Comparison of ENCODE assay signal across 26 cellular contexts in genomic region chr3:12561397-12561796, GRCh38. TPM values are rescaled to one million over a fixed set of nuclear protein-coding genes. Genes with fewer than 3 reads are reported as not detected.
A peak's percentile ranks its signal among the peaks of the same experiment; 100 is the strongest.
DNase-seq lines count a peak whose midpoint lies in the region; ATAC-seq, FAIRE-seq and TF ChIP-seq lines count a peak whose summit lies in the region.
"Had no signal": no experiment of that assay in that cellular context is flagged by ENCODE, and none has a peak within 500 bp of the region (broad histone marks: within the 10 kb centered on the region; RNA-seq: fewer than 3 reads in every experiment).

No MANE protein-coding gene starts in this region.

- peaks cover 8% of the 10 kb centered on the region for H3K79me1 ChIP-seq in trophoblast cell (ENCODE audit: low read length)

- H2BK120ac ChIP-seq in trophoblast cell (ENCODE audit: insufficient read depth, low read length, poor library complexity): no peak overlapping the region

- H4K8ac ChIP-seq in trophoblast cell (ENCODE audit: low read depth, low read length): no peak overlapping the region

- H4K91ac ChIP-seq in trophoblast cell (ENCODE audit: low read depth, low read length): no peak overlapping the region

- H3K4ac ChIP-seq in trophoblast cell (ENCODE audit: low read depth, low read length): peak overlapping the region; percentile 97

- H2BK12ac ChIP-seq in trophoblast cell (ENCODE audit: low read length): no peak overlapping the region

- no peaks in the 10 kb centered on the region for H3K36me3 ChIP-seq in heart left ventricle
- H3K36me3 ChIP-seq in Karpas-422 (ENCODE audit: insufficient read depth, low read length): peaks cover 6% of the 10 kb centered on the region
- no peaks in the 10 kb centered on the region for H3K36me3 ChIP-seq in GM12878 (ENCODE audit: control insufficient read depth in 2 of 2, insufficient read depth in 2 of 2, low read length in 1 of 2)
- no peaks in the 10 kb centered on the region for H3K36me3 ChIP-seq in trophoblast cell (ENCODE audit: control insufficient read depth in 1 of 2, insufficient read depth in 2 of 2, low read length in 2 of 2)
- H3K36me3 ChIP-seq in hepatocyte (replicated peaks; ENCODE audit: insufficient read depth, low read depth): no peaks in the 10 kb centered on the region
- H3K36me3 ChIP-seq: uterus had no signal

- BruUV-seq in GM12878 (replicated peaks; lab: Mats Ljungman, UMichigan): no TSS peak

- SMC1A ChIA-PET in GM12878 (lab: Charles Lee; ENCODE audit: uncharacterized antibody, unreplicated experiment): interaction anchor here (2.3 kb wide), 1 partner anchor 84 kb away, joined by 8 read pairs; no protein-coding TSS in a partner anchor

- ATAC-seq in heart left ventricle (no peak), right cardiac atrium (no peak), GM12878 (no peak)
- ATAC-seq in activated CD4-positive, CD25-positive, alpha-beta regulatory T cell treated with anti-CD3 and anti-CD28 coated beads, Interleukin-2, amount 50 U/mL, for 24 hours: no peak
- ATAC-seq: natural killer cell treated with Interleukin-12 subunit alpha and Interleukin-12 subunit beta and Interleukin-15 and Interleukin-18, amount 100 ng/mL, for 72 hours had no signal

- FAIRE-seq in GM12878 (lab: Jason Lieb, UNC): no peak
- FAIRE-seq in D721Med (lab: Jason Lieb, UNC): no peak
- FAIRE-seq: endothelial cell of umbilical vein, islet of Langerhans had no signal

- H3K18ac ChIP-seq in trophoblast cell (ENCODE audit: low read length): no peak overlapping the region

- H3K27me3 ChIP-seq in heart left ventricle: no peaks in the 10 kb centered on the region
- no peaks in the 10 kb centered on the region for H3K27me3 ChIP-seq in right cardiac atrium (ENCODE audit: control insufficient read depth, insufficient read depth)
- H3K27me3 ChIP-seq in Karpas-422 (ENCODE audit: low read length): no peaks in the 10 kb centered on the region
- no peaks in the 10 kb centered on the region for H3K27me3 ChIP-seq in GM12878 (replicated peaks in 1 of 2; ENCODE audit: control insufficient read depth in 2 of 2, insufficient read depth in 2 of 2, low read length in 1 of 2)
- no peaks in the 10 kb centered on the region for H3K27me3 ChIP-seq in trophoblast cell (ENCODE audit: insufficient read depth, low read length)
- no peaks in the 10 kb centered on the region for H3K27me3 ChIP-seq in hepatocyte
- H3K27me3 ChIP-seq: uterus had no signal

- H3K9ac ChIP-seq in Karpas-422 (ENCODE audit: low read length) (no peak overlapping the region), GM12878 (ENCODE audit: control insufficient read depth, insufficient read depth, low read length) (no peak overlapping the region), trophoblast cell (ENCODE audit: low read length) (no peak overlapping the region)

- TF ChIP-seq RAD21 in GM12878 (IDR thresholded peaks at IDR 0.05; ENCODE audit: insufficient read depth, low read depth, low read length): no peak

- no peak overlapping the region for H2AFZ ChIP-seq in Karpas-422 (ENCODE audit: low read length)
- H2AFZ ChIP-seq in GM12878 (ENCODE audit: control insufficient read depth, low read depth, low read length): no peak overlapping the region
- H2AFZ ChIP-seq in trophoblast cell (ENCODE audit: insufficient read depth, low read length, poor library complexity): no peak overlapping the region
- no peak overlapping the region for H2AFZ ChIP-seq in hepatocyte

- H2AK5ac ChIP-seq in trophoblast cell (ENCODE audit: low read length): no peak overlapping the region

- TF ChIP-seq EP300 in GM12878 (IDR thresholded peaks at IDR 0.05; ENCODE audit: borderline replicate concordance in 1 of 2, control insufficient read depth in 1 of 2, low read depth in 2 of 2, low read length in 2 of 2): no peak

- peaks cover 28% of the 10 kb centered on the region for H4K20me1 ChIP-seq in Karpas-422 (ENCODE audit: insufficient read depth, low read depth, low read length)
- H4K20me1 ChIP-seq in GM12878 (ENCODE audit: control insufficient read depth, insufficient read depth): peaks cover 4% of the 10 kb centered on the region; the same call in 1 of the 2 replicates
- H4K20me1 ChIP-seq in hepatocyte (ENCODE audit: insufficient read depth, poor library complexity, severe bottlenecking): peaks cover 55% of the 10 kb centered on the region

- H4K12ac ChIP-seq in trophoblast cell (ENCODE audit: low read depth, low read length): no peak overlapping the region

- H2BK5ac ChIP-seq in trophoblast cell (ENCODE audit: low read depth, low read length, poor library complexity): no peak overlapping the region

- intact Hi-C loops in heart left ventricle (cut with DNase I): loop anchor here in 2 of 10 donors (5.0 to 10.0 kb wide), 2 partner anchors 101 to 163 kb away; partner anchors contain the start of gene RAF1 (in 1 of the 2)
- intact Hi-C loops in right cardiac atrium (cut with DNase I): no loop called here
- intact Hi-C loops in GM12878 (cut with micrococcal nuclease; ENCODE audit: unreplicated experiment): loop anchor here (5.0 kb wide), 1 partner anchor 369 kb away; no protein-coding TSS in a partner anchor

- H3K14ac ChIP-seq in trophoblast cell (ENCODE audit: low read length): no peak overlapping the region

- H3K79me2 ChIP-seq in Karpas-422 (ENCODE audit: low read length): peaks cover 93% of the 10 kb centered on the region
- H3K79me2 ChIP-seq in GM12878 (ENCODE audit: control insufficient read depth, insufficient read depth, low read length): peaks cover 90% of the 10 kb centered on the region
- H3K79me2 ChIP-seq in trophoblast cell (ENCODE audit: control insufficient read depth, insufficient read depth, low read length, poor library complexity): peaks cover 23% of the 10 kb centered on the region
- peaks cover 88% of the 10 kb centered on the region for H3K79me2 ChIP-seq in hepatocyte

- 86 to 95% (median 92%) methylated on average over 2 of the region's 2 CpGs for WGBS in heart left ventricle, 4 donors
- 93% methylated on average over 2 of the region's 2 CpGs for WGBS in right cardiac atrium
- 0% methylated on average over 2 of the region's 2 CpGs for whole genome bisulfite sequencing in GM12878 (ENCODE audit: insufficient coverage, insufficient replicate concordance, low lambda C conversion rate, missing lambda C conversion rate)
- WGBS in trophoblast cell (ENCODE audit: extremely low coverage, insufficient coverage, insufficient read length): no CpG with 5 or more reads among the region's 2 CpGs
- WGBS in hepatocyte (ENCODE audit: low lambda C conversion rate, missing lambda C conversion rate): 90% methylated on average over 2 of the region's 2 CpGs

- TF ChIP-seq POLR2A in heart left ventricle (IDR thresholded peaks at IDR 0.05) (no peak), GM12878 (IDR thresholded peaks at IDR 0.05; ENCODE audit: low read depth, low read length) (no peak)

- no peak for DNase-seq in heart left ventricle
- no peak for DNase-seq in right cardiac atrium
- DNase-seq in Karpas-422: no peak
- no peak for DNase-seq in GM12878 (ENCODE audit: low read depth, low spot score)
- DNase-seq in trophoblast cell: no peak
- no peak for DNase-seq in D721Med (ENCODE audit: insufficient read length, low spot score)
- DNase-seq in hepatocyte (ENCODE audit: low spot score): no peak
- DNase-seq: H9; NCI-H1436; NCI-H2081 treated with DMSO at 0.1 percent for 48 hours; NCI-H748 treated with DMSO at 0.1 percent for 48 hours; retina; RPMI8226; stimulated activated CD4-positive, alpha-beta T cell treated with anti-CD3 and anti-CD28 coated beads, Interleukin-2, amount 100 ng/mL, for 48 hours; uterus had no signal

- in situ Hi-C loops in GM12878 (cut with MboI): no loop called here

- RAD21 ChIA-PET in GM12878 (lab: Charles Lee; ENCODE audit: unreplicated experiment): interaction anchor here (1.0 to 3.0 kb wide), 4 partner anchors 77 to 102 kb away, joined by 3 to 18 read pairs (median 3); partner anchors contain the start of genes RAF1 and TSEN2

- H3K23ac ChIP-seq in trophoblast cell (ENCODE audit: low read length): no peak overlapping the region

- POLR2A ChIA-PET in GM12878 (lab: Charles Lee): interaction anchor here (0.7 to 5.0 kb wide), 4 partner anchors 20 to 102 kb away, joined by 3 to 38 read pairs (median 6); partner anchors contain the start of gene RAF1

- H3K9me3 ChIP-seq in heart left ventricle (peaks cover 0 to 15% (median 6%) of the 10 kb centered on the region in 12 donors), right cardiac atrium (ENCODE audit: control insufficient read depth, low read length) (no peaks in the 10 kb centered on the region), Karpas-422 (ENCODE audit: low read length) (peaks cover 12% of the 10 kb centered on the region; the same call in 1 of the 2 replicates), GM12878 (replicated peaks; ENCODE audit: control insufficient read depth, insufficient read depth, low read length) (peaks cover 11% of the 10 kb centered on the region; the same call in 2 of the 3 replicates), trophoblast cell (ENCODE audit: insufficient read depth, low read depth, low read length) (no peaks in the 10 kb centered on the region), hepatocyte (ENCODE audit: low read depth) (no peaks in the 10 kb centered on the region)

- CTCF ChIA-PET in GM12878 (lab: Yijun Ruan, JAX): interaction anchor here (1.1 kb wide), 1 partner anchor 98 kb away, joined by 3 read pairs; no protein-coding TSS in a partner anchor

- TF ChIP-seq CTCF in heart left ventricle (IDR thresholded peaks at IDR 0.05): no peak
- TF ChIP-seq CTCF in GM12878 (IDR thresholded peaks at IDR 0.05 in 2 of 3, conservative IDR thresholded peaks at IDR 0.05 in 1 of 3; ENCODE audit: control insufficient read depth in 2 of 3, extremely low read depth in 1 of 3, insufficient read depth in 1 of 3, low read depth in 3 of 3, low read length in 3 of 3): no peak
- TF ChIP-seq CTCF in D721Med (IDR thresholded peaks at IDR 0.05; ENCODE audit: insufficient read depth, missing control alignments): no peak
- TF ChIP-seq CTCF in hepatocyte (IDR thresholded peaks at IDR 0.05; ENCODE audit: poor library complexity): no peak

- H3K4me3 ChIP-seq in heart left ventricle (no peak overlapping the region), right cardiac atrium (ENCODE audit: low read length) (no peak overlapping the region), Karpas-422 (ENCODE audit: low read length) (no peak overlapping the region), GM12878 (peak overlapping the region; percentile 46; the same call in 1 of the 2 replicates), trophoblast cell (ENCODE audit: low read depth, low read length) (no peak overlapping the region), hepatocyte (no peak overlapping the region)
- H3K4me3 ChIP-seq: uterus had no signal

- H3K9me2 ChIP-seq in Karpas-422 (replicated peaks; ENCODE audit: insufficient read depth, low read length) (no peaks in the 10 kb centered on the region), hepatocyte (replicated peaks; ENCODE audit: insufficient read depth) (no peaks in the 10 kb centered on the region)

- peaks cover 0 to 59% (median 49%) of the 10 kb centered on the region in 12 donors for H3K4me1 ChIP-seq in heart left ventricle
- peaks cover 8% of the 10 kb centered on the region for H3K4me1 ChIP-seq in right cardiac atrium (ENCODE audit: control insufficient read depth, insufficient read depth, low read length)
- peaks cover 46% of the 10 kb centered on the region for H3K4me1 ChIP-seq in Karpas-422 (ENCODE audit: low read length)
- H3K4me1 ChIP-seq in GM12878 (ENCODE audit: control insufficient read depth, insufficient read depth, low read length): peaks cover 31% of the 10 kb centered on the region
- H3K4me1 ChIP-seq in trophoblast cell (ENCODE audit: control insufficient read depth in 1 of 2, insufficient read depth in 2 of 2, low read length in 2 of 2): peaks cover 4 to 19% of the 10 kb centered on the region in 2 experiments
- H3K4me1 ChIP-seq in hepatocyte (ENCODE audit: insufficient read depth): peaks cover 21% of the 10 kb centered on the region

- H3K27ac ChIP-seq in heart left ventricle (peak overlapping the region in 11 of 12 donors; percentile 23 to 96 (median 59)), right cardiac atrium (ENCODE audit: low read length) (no peak overlapping the region), Karpas-422 (ENCODE audit: low read length) (peak overlapping the region; percentile 78), GM12878 (ENCODE audit: control insufficient read depth, insufficient read depth) (peak overlapping the region; percentile 81), trophoblast cell (ENCODE audit: low read depth, low read length) (no peak overlapping the region), hepatocyte (no peak overlapping the region)
- H3K27ac ChIP-seq: C4-2B, uterus had no signal

- H3K4me2 ChIP-seq in Karpas-422 (ENCODE audit: low read depth, low read length, poor library complexity, severe bottlenecking) (peak overlapping the region; percentile 87), GM12878 (ENCODE audit: control insufficient read depth, insufficient read depth) (peak overlapping the region; percentile 93), trophoblast cell (ENCODE audit: low read length) (no peak overlapping the region), hepatocyte (no peak overlapping the region)

RNA-seq across cellular contexts. Expression of gene MKRN2, which starts 4.5 kb away (rescaled TPM):
- 10 to 100 TPM; 27.6 to 42.2 (median 32.9) TPM for total RNA-seq in heart left ventricle
- polyA plus RNA-seq in heart left ventricle: 10 to 100 TPM; 23.2 to 33.9 TPM
- total RNA-seq in right cardiac atrium: 10 to 100 TPM; 30.5 to 36.3 (median 31.9) TPM
- polyA plus RNA-seq in right cardiac atrium: 23.4 TPM
- total RNA-seq in Karpas-422 (2014; rRNA removed; shearing (Covaris generic); ENCODE audit: low replicate concordance): 41.9 and 44.5 TPM in 2 replicates
- 37.7 and 37.9 TPM in 2 replicates for total RNA-seq in GM12878 (2013; cell fraction: nucleolus; rRNA removed)
- total RNA-seq in GM12878 (2014; rRNA removed): 32.5 and 39.1 TPM in 2 replicates
- 29.4 and 30.6 TPM in 2 replicates for total RNA-seq in GM12878 (2014; rRNA removed; fragmentation: Illumina TruSeq; extraction: Trizol)
- total RNA-seq in GM12878 (2021): 36.2 and 36.5 TPM in 2 replicates
- 24.3 TPM for polyA plus RNA-seq in GM12878 (2011; ENCODE audit: low read depth)
- 40.6 and 41.2 TPM in 2 replicates for polyA plus RNA-seq in GM12878 (2011; rRNA removed)
- 43.4 and 44.3 TPM in 2 replicates for polyA plus RNA-seq in GM12878 (2011; cell fraction: cytosol; rRNA removed)
- 29.1 and 37.5 TPM in 2 replicates for polyA plus RNA-seq in GM12878 (2011; cell fraction: nucleus; rRNA removed)
- 30.5 and 35.4 TPM in 2 replicates for polyA plus RNA-seq in GM12878 (2012)
- polyA plus RNA-seq in GM12878 (2014; fragmentation: Illumina TruSeq; extraction: Trizol): 31.6 and 32.0 TPM in 2 replicates
- 10 to 100 TPM; 15.4 to 21.8 TPM for polyA plus RNA-seq in GM12878 (2014; fragmentation: Nextera tagmentation; extraction: Ambion mirVana)
- polyA plus RNA-seq in GM12878 (2014; rRNA removed): 27.9 and 36.3 TPM in 2 replicates
- polyA plus RNA-seq in GM12878 (2016; fragmentation: Nextera tagmentation; extraction: Ambion mirVana): 10 to 100 TPM; 38.9 to 40.7 TPM
- polyA minus RNA-seq in GM12878 (2011; rRNA and poly(A)+ RNA removed): 45.4 and 55.8 TPM in 2 replicates
- 12.8 and 13.8 TPM in 2 replicates for polyA minus RNA-seq in GM12878 (2011; cell fraction: cytosol; rRNA and poly(A)+ RNA removed)
- 10.4 and 14.9 TPM in 2 replicates for polyA minus RNA-seq in GM12878 (2011; cell fraction: nucleus; rRNA and poly(A)+ RNA removed)
- 19.7 and 20.3 TPM in 2 replicates for polyA plus RNA-seq in trophoblast cell (2013)
- total RNA-seq in hepatocyte: 29.2 and 30.1 TPM in 2 replicates
- 22.6 and 24.6 TPM in 2 replicates for polyA plus RNA-seq in hepatocyte

RNA-seq across cellular contexts. Expression of gene MKRN2OS, which starts 16.1 kb away (rescaled TPM):
- 10 to 100 TPM in 1 of 9 donors, 1 to 10 TPM in 4, under 1 TPM in 1, not detected in 3; 0.42 to 11.4 (median 1.7) TPM for total RNA-seq in heart left ventricle
- polyA plus RNA-seq in heart left ventricle: 1 to 10 TPM in 1 of 2 donors, not detected in 1; 1.1 TPM
- total RNA-seq in right cardiac atrium: not detected
- polyA plus RNA-seq in right cardiac atrium: 0.23 TPM
- not detected in 2 replicates for total RNA-seq in Karpas-422 (2014; rRNA removed; shearing (Covaris generic); ENCODE audit: low replicate concordance)
- total RNA-seq in GM12878 (2013; cell fraction: nucleolus; rRNA removed): not detected in 2 replicates
- not detected in 2 replicates for total RNA-seq in GM12878 (2014; rRNA removed)
- 0.37 and 0.54 TPM in 2 replicates for total RNA-seq in GM12878 (2014; rRNA removed; fragmentation: Illumina TruSeq; extraction: Trizol)
- not detected in 2 replicates for total RNA-seq in GM12878 (2021)
- not detected for polyA plus RNA-seq in GM12878 (2011; ENCODE audit: low read depth)
- polyA plus RNA-seq in GM12878 (2011; rRNA removed): 0.17 and 1.0 TPM in 2 replicates
- polyA plus RNA-seq in GM12878 (2011; cell fraction: cytosol; rRNA removed): 0.33 and 0.70 TPM in 2 replicates
- polyA plus RNA-seq in GM12878 (2011; cell fraction: nucleus; rRNA removed): 0.40 TPM in 1 of 2 replicates, not detected in the other
- 0.32 and 0.63 TPM in 2 replicates for polyA plus RNA-seq in GM12878 (2012)
- 0.43 TPM in 2 replicates for polyA plus RNA-seq in GM12878 (2014; fragmentation: Illumina TruSeq; extraction: Trizol)
- under 1 TPM in 1 of 2 experiments, not detected in 1; 0.20 TPM for polyA plus RNA-seq in GM12878 (2014; fragmentation: Nextera tagmentation; extraction: Ambion mirVana)
- not detected in 2 replicates for polyA plus RNA-seq in GM12878 (2014; rRNA removed)
- under 1 TPM; 0.30 to 0.37 TPM for polyA plus RNA-seq in GM12878 (2016; fragmentation: Nextera tagmentation; extraction: Ambion mirVana)
- polyA minus RNA-seq in GM12878 (2011; rRNA and poly(A)+ RNA removed): 0.26 TPM in 1 of 2 replicates, not detected in the other
- polyA minus RNA-seq in GM12878 (2011; cell fraction: cytosol; rRNA and poly(A)+ RNA removed): not detected in 2 replicates
- polyA minus RNA-seq in GM12878 (2011; cell fraction: nucleus; rRNA and poly(A)+ RNA removed): 1.2 TPM in 1 of 2 replicates, not detected in the other
- 0.61 and 0.88 TPM in 2 replicates for polyA plus RNA-seq in trophoblast cell (2013)
- 2.8 and 3.0 TPM in 2 replicates for total RNA-seq in hepatocyte
- polyA plus RNA-seq in hepatocyte: 2.6 and 3.3 TPM in 2 replicates
- total RNA-seq: activated T-helper 1 cell treated with anti-CD3 and anti-CD28 coated beads, Interleukin-12 subunit alpha, Interleukin-12 subunit beta, Interleukin-2, Interleukin-4 antibody, amounts not matched to agents 30 ng/mL and 10 ng/mL and 1 ng/mL, durations not matched to agents 14 hours and 24 hours and 36 hours; Daoy; endothelial cell of umbilical vein; fibroblast of lung; mononuclear cell; natural killer cell treated with Interleukin-12 subunit alpha and Interleukin-12 subunit beta and Interleukin-15 and Interleukin-18, amount 100 ng/mL, for 72 hours; osteocyte; temporal lobe; uterus had no signal
- polyA plus RNA-seq: endothelial cell of umbilical vein, fibroblast of lung had no signal

Comparison
In these comparisons a context has a peak if more than half of its experiments do, and no peak if none do; other contexts are left out.
1. H3K27ac ChIP-seq: peak in heart left ventricle (11 of 12), Karpas-422 (single experiment) and GM12878 (single experiment); none in right cardiac atrium (single experiment), trophoblast cell (single experiment) and hepatocyte (single experiment).
2. H3K4me2 ChIP-seq: peak in Karpas-422 (single experiment) and GM12878 (single experiment); none in trophoblast cell (single experiment) and hepatocyte (single experiment).